In the genomic region with DNA sequence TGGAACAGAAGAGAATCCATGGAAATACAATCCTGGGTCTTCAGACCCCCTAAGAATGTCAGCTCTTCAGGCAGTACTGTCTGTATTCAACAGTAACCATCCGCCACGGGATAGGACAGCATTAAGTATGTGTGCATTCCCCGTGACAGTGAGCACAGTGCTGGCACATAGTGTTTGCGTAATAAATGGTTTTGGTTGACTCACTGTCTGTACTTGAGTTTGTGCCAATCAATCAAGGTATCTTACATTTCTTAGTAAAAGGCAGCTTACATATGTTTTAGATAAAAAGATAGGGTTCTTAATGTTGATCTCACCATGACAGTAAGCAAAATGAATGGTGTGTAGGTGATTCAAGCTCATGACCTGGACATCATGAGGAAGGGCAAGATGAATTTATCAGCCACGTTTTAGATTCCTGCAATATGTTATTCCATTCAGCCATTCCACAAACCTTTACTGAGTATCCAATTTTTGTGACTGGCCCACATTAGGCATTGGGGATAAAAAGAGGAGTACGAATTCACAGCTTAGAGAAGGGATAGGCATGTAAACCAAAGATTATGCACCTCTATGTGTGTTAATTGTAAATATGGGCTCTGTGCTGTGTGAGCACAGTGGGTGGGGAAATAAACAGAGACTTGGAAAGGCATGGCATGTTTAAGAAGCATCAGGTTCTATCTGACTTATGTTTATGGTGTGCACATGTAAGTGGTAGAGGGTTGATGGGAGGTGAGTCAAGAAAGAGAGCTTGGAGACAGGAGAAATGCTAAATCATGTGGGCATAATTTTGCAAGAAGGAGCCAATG, we compare ENCODE assay signal across 16 cellular contexts.
DNase-seq lines count a peak whose midpoint lies in the region; ATAC-seq, FAIRE-seq and TF ChIP-seq lines count a peak whose summit lies in the region.
"Had no signal": no experiment of that assay in that cellular context is flagged by ENCODE, and none has a peak within 500 bp of the region (broad histone marks: within the 10 kb centered on the region; RNA-seq: fewer than 3 reads in every experiment).

No MANE protein-coding gene starts in this region.

- H3K9ac ChIP-seq in astrocyte (ENCODE audit: low read length): no peak overlapping the region
- H3K9ac ChIP-seq: KMS-11 had no signal

- intact Hi-C loops in Right ventricle myocardium superior (cut with DNase I): no loop called here

- H3K9me3 ChIP-seq in astrocyte (ENCODE audit: insufficient read depth, low read depth, low read length) (no peaks in the 10 kb centered on the region), WERI-Rb-1 (ENCODE audit: severe bottlenecking) (no peaks in the 10 kb centered on the region)
- H3K9me3 ChIP-seq: HAP-1, neutrophil had no signal

- no peak for TF ChIP-seq CTCF in astrocyte (IDR thresholded peaks at IDR 0.05; ENCODE audit: insufficient read depth, low read depth, low read length)
- no peak for TF ChIP-seq CTCF in kidney epithelial cell (IDR thresholded peaks at IDR 0.05; ENCODE audit: insufficient read depth, low read length, poor library complexity, severe bottlenecking)
- TF ChIP-seq CTCF in WERI-Rb-1 (IDR thresholded peaks at IDR 0.05; ENCODE audit: low read depth, low read length): no peak

- H3K27ac Mint-ChIP-seq in astrocyte (ENCODE audit: unreplicated experiment): no peak overlapping the region
- H3K27ac Mint-ChIP-seq: dendritic cell treated with granulocyte-macrophage colony-stimulating factor and Interleukin-4, amounts not matched to agents 40 ng/mL and 50 ng/mL, for 4 days had no signal

- H3K27me3 ChIP-seq in astrocyte (ENCODE audit: insufficient read depth, low read length): no peaks in the 10 kb centered on the region
- no peaks in the 10 kb centered on the region for H3K27me3 ChIP-seq in kidney epithelial cell (ENCODE audit: control insufficient read depth, insufficient read depth, low read length)
- no peaks in the 10 kb centered on the region for H3K27me3 ChIP-seq in WERI-Rb-1 (ENCODE audit: insufficient read depth, low read depth, severe bottlenecking)
- H3K27me3 ChIP-seq: neutrophil had no signal

- H4K20me1 ChIP-seq in astrocyte (ENCODE audit: insufficient read depth, low read length): no peaks in the 10 kb centered on the region

- no peaks in the 10 kb centered on the region for H3K9me3 Mint-ChIP-seq in astrocyte (ENCODE audit: unreplicated experiment)
- H3K9me3 Mint-ChIP-seq: dendritic cell treated with granulocyte-macrophage colony-stimulating factor and Interleukin-4, amounts not matched to agents 40 ng/mL and 50 ng/mL, for 4 days had no signal

- H3K27me3 Mint-ChIP-seq in astrocyte (ENCODE audit: low read depth, unreplicated experiment): no peaks in the 10 kb centered on the region
- H3K27me3 Mint-ChIP-seq: dendritic cell treated with granulocyte-macrophage colony-stimulating factor and Interleukin-4, amounts not matched to agents 40 ng/mL and 50 ng/mL, for 4 days had no signal

- no peak overlapping the region for H3K4me2 ChIP-seq in astrocyte (ENCODE audit: low read length)
- H3K4me2 ChIP-seq: KMS-11 had no signal

- DNase-seq in Daoy (ENCODE audit: low read depth): peak; percentile 18
- peak; percentile 56 for DNase-seq in LHCN-M2 (ENCODE audit: low read depth)
- DNase-seq in astrocyte (ENCODE audit: low read depth): peak; percentile 16
- peak; percentile 55 for DNase-seq in kidney epithelial cell (ENCODE audit: low read depth)
- DNase-seq in WERI-Rb-1: no peak
- DNase-seq in Right ventricle myocardium superior: no peak
- DNase-seq: aorta, foreskin melanocyte, NCI-H187, SHP77 treated with DMSO at 0.1 percent for 48 hours had no signal

- H3K4me1 Mint-ChIP-seq in astrocyte (ENCODE audit: low read depth, unreplicated experiment): peaks cover 10% of the 10 kb centered on the region

- H3K27ac ChIP-seq in astrocyte (ENCODE audit: low read depth, low read length) (no peak overlapping the region), WERI-Rb-1 (no peak overlapping the region)
- H3K27ac ChIP-seq: KMS-11, neutrophil had no signal

- peak overlapping the region; percentile 5 for H3K4me3 Mint-ChIP-seq in astrocyte (ENCODE audit: unreplicated experiment)
- H3K4me3 Mint-ChIP-seq: dendritic cell treated with granulocyte-macrophage colony-stimulating factor and Interleukin-4, amounts not matched to agents 40 ng/mL and 50 ng/mL, for 4 days had no signal

- no peak for FAIRE-seq in astrocyte (lab: Jason Lieb, UNC)

- no peaks in the 10 kb centered on the region for H3K36me3 Mint-ChIP-seq in astrocyte (ENCODE audit: low read depth, unreplicated experiment)

- ATAC-seq in GM18909 (IDR thresholded peaks at IDR 0.05; ENCODE audit: poor library complexity, unreplicated experiment): no peak
- no peak for ATAC-seq in Right ventricle myocardium superior (ENCODE audit: poor library complexity)
- ATAC-seq in GM18868 (IDR thresholded peaks at IDR 0.05; ENCODE audit: unreplicated experiment): no peak

- H3K4me3 ChIP-seq in astrocyte (ENCODE audit: insufficient read depth, low read depth, low read length): no peak overlapping the region
- no peak overlapping the region for H3K4me3 ChIP-seq in kidney epithelial cell (ENCODE audit: low read depth, low read length)
- H3K4me3 ChIP-seq in WERI-Rb-1 (ENCODE audit: low read depth, low read length): no peak overlapping the region
- H3K4me3 ChIP-seq: HAP-1 had no signal

- H3K4me1 ChIP-seq in astrocyte (ENCODE audit: insufficient read depth, low read length): peaks cover 2% of the 10 kb centered on the region
- H3K4me1 ChIP-seq: HAP-1 had no signal

- no peak overlapping the region for H2AFZ ChIP-seq in astrocyte (ENCODE audit: low read depth, low read length)

- H3K79me2 ChIP-seq in astrocyte (ENCODE audit: insufficient read depth, low read length): no peaks in the 10 kb centered on the region

- H3K36me3 ChIP-seq in astrocyte (ENCODE audit: insufficient read depth, low read length): no peaks in the 10 kb centered on the region
- H3K36me3 ChIP-seq in kidney epithelial cell (ENCODE audit: control insufficient read depth, insufficient read depth, low read length): no peaks in the 10 kb centered on the region
- H3K36me3 ChIP-seq in WERI-Rb-1: no peaks in the 10 kb centered on the region
- H3K36me3 ChIP-seq: HAP-1, neutrophil had no signal

Comparison
In these comparisons a context has a peak if more than half of its experiments do, and no peak if none do; other contexts are left out.
1. DNase-seq: peak in Daoy (single experiment), LHCN-M2 (single experiment), astrocyte (single experiment) and kidney epithelial cell (single experiment); none in WERI-Rb-1 (single experiment) and Right ventricle myocardium superior (single experiment).